In genomic region chr6:4459032-4459431, GRCh38 we compare ENCODE assay signal across 10 cellular contexts.
DNase-seq lines count a peak whose midpoint lies in the region; TF ChIP-seq lines count a peak whose summit lies in the region.
"Had no signal": no experiment of that assay in that cellular context is flagged by ENCODE, and none has a peak within 500 bp of the region (broad histone marks: within the 10 kb centered on the region; RNA-seq: fewer than 3 reads in every experiment).

No MANE protein-coding gene starts in this region.

- in situ Hi-C loops in KBM-7 (cut with MboI; ENCODE audit: low pct_unique_long_range_greater_than_20kb, low sequenced_read_pairs), result no loop called here

- no peak overlapping the region for H3K4me3 Mint-ChIP-seq in activated CD4-positive, alpha-beta T cell treated with anti-CD3 and anti-CD28 coated beads, Interleukin-2, amount 10 ng/mL, durations not matched to agents 24 days and 14 days

- H3K9me3 Mint-ChIP-seq in activated CD4-positive, alpha-beta T cell treated with anti-CD3 and anti-CD28 coated beads, Interleukin-2, amount 10 ng/mL, durations not matched to agents 24 days and 14 days, result no peaks in the 10 kb centered on the region

- intact Hi-C loops in activated CD4-positive, alpha-beta T cell treated with anti-CD3 and anti-CD28 coated beads, Interleukin-2, amount 10 ng/mL, durations not matched to agents 24 days and 14 days (cut with micrococcal nuclease), result no loop called here

- TF ChIP-seq CTCF in AG09309 (IDR thresholded peaks at IDR 0.05; ENCODE audit: control insufficient read depth, insufficient read depth, low read depth, low read length, missing control alignments), result no peak

- H3K4me3 ChIP-seq in AG09309 (ENCODE audit: control insufficient read depth, low read depth, low read length), result no peak overlapping the region
- H3K4me3 ChIP-seq: tibial artery had no signal

- no peaks in the 10 kb centered on the region for H3K27me3 Mint-ChIP-seq in activated CD4-positive, alpha-beta T cell treated with anti-CD3 and anti-CD28 coated beads, Interleukin-2, amount 10 ng/mL, durations not matched to agents 24 days and 14 days

- no peaks in the 10 kb centered on the region for H3K36me3 Mint-ChIP-seq in activated CD4-positive, alpha-beta T cell treated with anti-CD3 and anti-CD28 coated beads, Interleukin-2, amount 10 ng/mL, durations not matched to agents 24 days and 14 days (ENCODE audit: low read depth)

- H3K4me1 Mint-ChIP-seq in activated CD4-positive, alpha-beta T cell treated with anti-CD3 and anti-CD28 coated beads, Interleukin-2, amount 10 ng/mL, durations not matched to agents 24 days and 14 days, result no peaks in the 10 kb centered on the region

- peak; percentile 31 for DNase-seq in AG09309 (ENCODE audit: low read depth)
- DNase-seq in HT1080 (ENCODE audit: low read depth), result peak; percentile 84
- peak; percentile 64 for DNase-seq in astrocyte of the hippocampus (ENCODE audit: low read depth, low spot score)
- DNase-seq in iris pigment epithelial cell (ENCODE audit: low read depth), result peak; percentile 89
- DNase-seq in activated CD4-positive, alpha-beta T cell treated with anti-CD3 and anti-CD28 coated beads, Interleukin-2, amount 10 ng/mL, durations not matched to agents 24 days and 14 days, result no peak
- DNase-seq in NCI-H1694 (lab: John Stamatoyannopoulos, UW), result no peak
- no peak for DNase-seq in KBM-7
- DNase-seq in NCI-H2171 (lab: John Stamatoyannopoulos, UW), result no peak
- DNase-seq: DND-41, tibial artery had no signal

- H3K27ac Mint-ChIP-seq in activated CD4-positive, alpha-beta T cell treated with anti-CD3 and anti-CD28 coated beads, Interleukin-2, amount 10 ng/mL, durations not matched to agents 24 days and 14 days, result no peak overlapping the region

Comparison
In these comparisons a context has a peak if more than half of its experiments do, and no peak if none do; other contexts are left out.
1. DNase-seq: peak in AG09309 (single experiment), HT1080 (single experiment), astrocyte of the hippocampus (single experiment) and iris pigment epithelial cell (single experiment); none in activated CD4-positive, alpha-beta T cell treated with anti-CD3 and anti-CD28 coated beads, Interleukin-2, amount 10 ng/mL, durations not matched to agents 24 days and 14 days (single experiment), NCI-H1694 (single experiment), KBM-7 (single experiment) and NCI-H2171 (single experiment).